Comparison of ENCODE assay signal across 9 cellular contexts in genomic region chr14:21572604-21573003, GRCh38. TPM values are rescaled to one million over a fixed set of nuclear protein-coding genes. Genes with fewer than 3 reads are reported as not detected.
"Had no signal": no experiment of that assay in that cellular context is flagged by ENCODE, and none has a peak within 500 bp of the region (broad histone marks: within the 10 kb centered on the region; RNA-seq: fewer than 3 reads in every experiment).

No MANE protein-coding gene starts in this region.

- FAIRE-seq: G401.6, GM12878, GM12891, GM12892, GM18507, GM19239 had no signal

- ATAC-seq: GM12878 had no signal

- DNase-seq: GDM1, GF-D8 had no signal

- H3K4me3 ChIP-seq: GM12878 had no signal

RNA-seq across cellular contexts. Expression of gene OR10G3, which starts 7.3 kb away (rescaled TPM):
- total RNA-seq: G401, GM12878 had no signal
- polyA plus RNA-seq: GM12878 had no signal
